In genomic region chr19:10230904-10231623, GRCh38 we compare ENCODE assay signal across 8 cellular contexts. TPM values are rescaled to one million over a fixed set of nuclear protein-coding genes. Genes with fewer than 3 reads are reported as not detected.
DNase-seq lines count a peak whose midpoint lies in the region; ATAC-seq and TF ChIP-seq lines count a peak whose summit lies in the region.

Gene S1PR2 (minus strand): TSS chr19:10231331. CDS start chr19:10224905, 6,426 bp downstream.

- H3K27me3 ChIP-seq in right lobe of liver, result no peaks in the 10 kb centered on the region

- no peak for TF ChIP-seq CTCF in right lobe of liver (IDR thresholded peaks at IDR 0.05)

- peaks cover 0 to 15% (median 5%) of the 10 kb centered on the region in 4 donors for H3K4me1 ChIP-seq in right lobe of liver

- peak; percentile 40 for ATAC-seq in HG02840 (IDR thresholded peaks at IDR 0.05; ENCODE audit: low FRiP score, unreplicated experiment)
- peak; percentile 76 to 85 (median 80) for ATAC-seq in right lobe of liver
- ATAC-seq in HG03095 (IDR thresholded peaks at IDR 0.05; ENCODE audit: unreplicated experiment), result no peak

- no peaks in the 10 kb centered on the region for H3K36me3 ChIP-seq in right lobe of liver

- TF ChIP-seq POLR2A in right lobe of liver (IDR thresholded peaks at IDR 0.05), result peak; percentile 70

- DNase-seq in ELF-1 (ENCODE audit: low read depth, low spot score), result peak; percentile 85
- peak; percentile 89 for DNase-seq in NCI-H510A (lab: John Stamatoyannopoulos, UW)
- DNase-seq in activated CD4-positive, alpha-beta T cell treated with anti-CD3 and anti-CD28 coated beads, Interleukin-2, amount 50 U/mL, for 1 hour, result peak; percentile 82
- DNase-seq in dermis microvascular lymphatic vessel endothelial cell (ENCODE audit: low read depth in 2 of 2), result peak; percentile 5 to 44
- DNase-seq in right lobe of liver, result peak; percentile 69 to 82 (median 78)
- peak in 2 of 3 donors; percentile 31 to 59 for DNase-seq in stimulated activated CD4-positive, alpha-beta T cell treated with anti-CD3 and anti-CD28 coated beads, TNF-alpha, amount 100 ng/mL, for 1 hour (ENCODE audit: low read depth in 3 of 3, low spot score in 1 of 3)

- intact Hi-C loops in right lobe of liver (cut with DNase I), result no loop called here

- peak within 1 kb of the TSS; percentile 65 to 81 (median 67) for H3K4me3 ChIP-seq in right lobe of liver

- 0% methylated on average over 16 of the region's 71 CpGs for WGBS in right lobe of liver (ENCODE audit: insufficient coverage, low coverage, low lambda C conversion rate, missing lambda C conversion rate)

- peak within 1 kb of the TSS; percentile 46 to 85 (median 71) for H3K27ac ChIP-seq in right lobe of liver

- H3K9me3 ChIP-seq in right lobe of liver, result no peaks in the 10 kb centered on the region

RNA-seq across cellular contexts. Expression of gene S1PR2, which starts in this region (rescaled TPM):
- 0.39 and 0.76 TPM in 2 replicates for total RNA-seq in dermis microvascular lymphatic vessel endothelial cell
- 1 to 10 TPM; 1.7 to 6.6 (median 4.1) TPM for total RNA-seq in right lobe of liver

Comparison
In these comparisons a context has a peak if more than half of its experiments do, and no peak if none do; other contexts are left out.
1. Peak in DNase-seq in dermis microvascular lymphatic vessel endothelial cell; RNA of the gene not detected or under 1 TPM.
2. DNase-seq: peak in every context shown above with its lines; median percentile 89 in NCI-H510A; 85 in ELF-1; 82 in activated CD4-positive, alpha-beta T cell treated with anti-CD3 and anti-CD28 coated beads, Interleukin-2, amount 50 U/mL, for 1 hour; 78 in right lobe of liver; 45 in stimulated activated CD4-positive, alpha-beta T cell treated with anti-CD3 and anti-CD28 coated beads, TNF-alpha, amount 100 ng/mL, for 1 hour; 24 in dermis microvascular lymphatic vessel endothelial cell.